9 cellular contexts compared by ENCODE assay signal in genomic region chr7:111931016-111931517, GRCh38.
DNase-seq lines count a peak whose midpoint lies in the region; ATAC-seq and TF ChIP-seq lines count a peak whose summit lies in the region.
"Had no signal": no experiment of that assay in that cellular context is flagged by ENCODE, and none has a peak within 500 bp of the region (broad histone marks: within the 10 kb centered on the region; RNA-seq: fewer than 3 reads in every experiment).

No MANE protein-coding gene starts in this region.

- DNase-seq in HAP-1 (ENCODE audit: low spot score in 2 of 2) = peak; percentile 51 to 71
- peak; percentile 81 for DNase-seq in RPMI7951 (ENCODE audit: low read depth)
- DNase-seq in fibroblast of the aortic adventitia (ENCODE audit: low read depth) = peak; percentile 31
- DNase-seq in retinal pigment epithelial cell (ENCODE audit: low read depth) = peak; percentile 10
- no peak for DNase-seq in COR-L47 (lab: John Stamatoyannopoulos, UW)
- no peak for DNase-seq in MG63

- no peak overlapping the region for H3K4me3 ChIP-seq in HAP-1
- H3K4me3 ChIP-seq in fibroblast of the aortic adventitia (ENCODE audit: low read depth, low read length) = no peak overlapping the region
- no peak overlapping the region for H3K4me3 ChIP-seq in retinal pigment epithelial cell (ENCODE audit: low read length)
- no peak overlapping the region for H3K4me3 ChIP-seq in MG63

- no peak for ATAC-seq in GM18502 (IDR thresholded peaks at IDR 0.05; ENCODE audit: poor library complexity, unreplicated experiment)
- no peak for ATAC-seq in GM18519 (IDR thresholded peaks at IDR 0.05; ENCODE audit: low FRiP score, unreplicated experiment)
- ATAC-seq: sciatic nerve had no signal

- in situ Hi-C loops in HAP-1 (cut with MboI; ENCODE audit: low sequenced_read_pairs) = no loop called here

- H3K27me3 ChIP-seq in HAP-1 (ENCODE audit: low read depth) = no peaks in the 10 kb centered on the region
- H3K27me3 ChIP-seq in MG63 = no peaks in the 10 kb centered on the region

- no peaks in the 10 kb centered on the region for H3K9me3 ChIP-seq in HAP-1
- no peaks in the 10 kb centered on the region for H3K9me3 ChIP-seq in MG63

- TF ChIP-seq CTCF in fibroblast of the aortic adventitia (IDR thresholded peaks at IDR 0.05; ENCODE audit: insufficient read depth, low read length) (no peak), retinal pigment epithelial cell (conservative IDR thresholded peaks at IDR 0.05; ENCODE audit: low read depth, low read length) (no peak)

- no peaks in the 10 kb centered on the region for H3K36me3 ChIP-seq in HAP-1 (replicated peaks)
- no peaks in the 10 kb centered on the region for H3K36me3 ChIP-seq in MG63

- H3K4me1 ChIP-seq in HAP-1 = peaks cover 24% of the 10 kb centered on the region

Comparison
In these comparisons a context has a peak if more than half of its experiments do, and no peak if none do; other contexts are left out.
1. DNase-seq: peak in HAP-1 (2 of 2), RPMI7951 (single experiment), fibroblast of the aortic adventitia (single experiment) and retinal pigment epithelial cell (single experiment); none in COR-L47 (single experiment) and MG63 (single experiment).